In the genomic region with DNA sequence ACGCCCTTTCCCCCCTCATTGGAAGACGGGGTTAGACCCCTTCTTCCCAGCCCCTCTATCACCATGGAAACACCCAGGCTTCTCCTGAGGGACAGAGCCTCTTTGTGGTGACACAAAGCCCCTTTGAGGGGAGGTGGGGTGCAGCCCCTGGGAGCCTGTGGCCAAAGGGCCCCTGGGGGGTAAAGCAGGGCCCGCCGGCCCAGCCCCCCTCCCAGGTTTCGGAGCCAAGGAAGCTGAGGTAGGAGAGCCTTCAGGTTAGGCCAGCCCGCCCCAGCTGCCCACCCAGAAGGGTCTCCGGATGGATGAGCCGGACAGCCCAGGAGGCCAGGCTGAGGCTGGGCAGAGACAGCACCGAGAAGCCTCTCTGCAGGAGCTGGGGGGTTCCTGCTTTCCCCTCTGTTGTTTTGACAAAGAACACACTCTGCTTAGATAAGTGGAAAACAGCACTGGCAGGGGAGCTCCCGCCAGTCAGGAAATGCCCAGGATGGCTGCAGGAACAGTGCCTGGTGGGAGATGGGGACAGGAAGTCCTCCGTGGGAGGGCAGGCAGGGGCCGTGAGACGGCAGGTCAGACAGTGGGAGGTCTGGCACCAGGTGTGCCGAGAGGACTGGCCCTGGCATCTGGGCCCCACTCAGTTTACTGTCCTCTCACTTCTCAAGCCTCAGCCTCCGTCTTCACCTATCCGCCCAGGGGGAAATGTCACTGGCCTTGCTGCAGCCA, we compare ENCODE assay signal across 1 cellular context.
TF ChIP-seq lines count a peak whose summit lies in the region.

No MANE protein-coding gene starts in this region.

TF ChIP-seq in H1, 55 proteins besides CTCF, POLR2A, EP300 and RAD21:
- no peak for TF ChIP-seq CBX5 (IDR thresholded peaks at IDR 0.05; ENCODE audit: low read depth, low read length)
- no peak for TF ChIP-seq FOSL1 (IDR thresholded peaks at IDR 0.05; ENCODE audit: insufficient read depth, low read depth, low read length)
- TF ChIP-seq KDM1A (IDR thresholded peaks at IDR 0.05; ENCODE audit: borderline replicate concordance, low read length): no peak
- TF ChIP-seq EGR1 (IDR thresholded peaks at IDR 0.05; ENCODE audit: borderline replicate concordance, low read depth, low read length): no peak
- no peak for TF ChIP-seq CTBP2 (IDR thresholded peaks at IDR 0.05; ENCODE audit: borderline replicate concordance, insufficient read depth, insufficient read length, low read length)
- TF ChIP-seq SAP30 (IDR thresholded peaks at IDR 0.05; ENCODE audit: insufficient read depth, insufficient replicate concordance, low read length): no peak
- TF ChIP-seq TAF1 (IDR thresholded peaks at IDR 0.05; ENCODE audit: low read depth, low read length): no peak
- TF ChIP-seq, protein P1, sequence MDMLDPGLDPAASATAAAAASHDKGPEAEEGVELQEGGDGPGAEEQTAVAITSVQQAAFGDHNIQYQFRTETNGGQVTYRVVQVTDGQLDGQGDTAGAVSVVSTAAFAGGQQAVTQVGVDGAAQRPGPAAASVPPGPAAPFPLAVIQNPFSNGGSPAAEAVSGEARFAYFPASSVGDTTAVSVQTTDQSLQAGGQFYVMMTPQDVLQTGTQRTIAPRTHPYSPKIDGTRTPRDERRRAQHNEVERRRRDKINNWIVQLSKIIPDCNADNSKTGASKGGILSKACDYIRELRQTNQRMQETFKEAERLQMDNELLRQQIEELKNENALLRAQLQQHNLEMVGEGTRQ (IDR thresholded peaks at IDR 0.05; ENCODE audit: low read length): no peak
- no peak for TF ChIP-seq TCF12 (IDR thresholded peaks at IDR 0.05; ENCODE audit: low read depth, low read length)
- TF ChIP-seq, protein P2, sequence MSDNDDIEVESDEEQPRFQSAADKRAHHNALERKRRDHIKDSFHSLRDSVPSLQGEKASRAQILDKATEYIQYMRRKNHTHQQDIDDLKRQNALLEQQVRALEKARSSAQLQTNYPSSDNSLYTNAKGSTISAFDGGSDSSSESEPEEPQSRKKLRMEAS (IDR thresholded peaks at IDR 0.05): no peak
- TF ChIP-seq SP4 (IDR thresholded peaks at IDR 0.05; ENCODE audit: low read length): no peak
- TF ChIP-seq E2F6 (IDR thresholded peaks at IDR 0.05): no peak
- TF ChIP-seq, protein P3, sequence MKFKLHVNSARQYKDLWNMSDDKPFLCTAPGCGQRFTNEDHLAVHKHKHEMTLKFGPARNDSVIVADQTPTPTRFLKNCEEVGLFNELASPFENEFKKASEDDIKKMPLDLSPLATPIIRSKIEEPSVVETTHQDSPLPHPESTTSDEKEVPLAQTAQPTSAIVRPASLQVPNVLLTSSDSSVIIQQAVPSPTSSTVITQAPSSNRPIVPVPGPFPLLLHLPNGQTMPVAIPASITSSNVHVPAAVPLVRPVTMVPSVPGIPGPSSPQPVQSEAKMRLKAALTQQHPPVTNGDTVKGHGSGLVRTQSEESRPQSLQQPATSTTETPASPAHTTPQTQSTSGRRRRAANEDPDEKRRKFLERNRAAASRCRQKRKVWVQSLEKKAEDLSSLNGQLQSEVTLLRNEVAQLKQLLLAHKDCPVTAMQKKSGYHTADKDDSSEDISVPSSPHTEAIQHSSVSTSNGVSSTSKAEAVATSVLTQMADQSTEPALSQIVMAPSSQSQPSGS (IDR thresholded peaks at IDR 0.05; ENCODE audit: low read length): no peak
- no peak for TF ChIP-seq HDAC6 (IDR thresholded peaks at IDR 0.05; ENCODE audit: low read depth, low read length)
- TF ChIP-seq, protein P4, sequence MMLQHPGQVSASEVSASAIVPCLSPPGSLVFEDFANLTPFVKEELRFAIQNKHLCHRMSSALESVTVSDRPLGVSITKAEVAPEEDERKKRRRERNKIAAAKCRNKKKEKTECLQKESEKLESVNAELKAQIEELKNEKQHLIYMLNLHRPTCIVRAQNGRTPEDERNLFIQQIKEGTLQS (IDR thresholded peaks at IDR 0.05; ENCODE audit: insufficient read depth, low read depth, low read length): no peak
- no peak for TF ChIP-seq ASH2L (IDR thresholded peaks at IDR 0.05; ENCODE audit: low read length)
- TF ChIP-seq HDAC2 (IDR thresholded peaks at IDR 0.05; ENCODE audit: borderline replicate concordance in 1 of 2, low read depth in 2 of 2, low read length in 2 of 2): no peak
- TF ChIP-seq CHD1 (IDR thresholded peaks at IDR 0.05; ENCODE audit: low read depth, low read length): no peak
- TF ChIP-seq, protein P5, sequence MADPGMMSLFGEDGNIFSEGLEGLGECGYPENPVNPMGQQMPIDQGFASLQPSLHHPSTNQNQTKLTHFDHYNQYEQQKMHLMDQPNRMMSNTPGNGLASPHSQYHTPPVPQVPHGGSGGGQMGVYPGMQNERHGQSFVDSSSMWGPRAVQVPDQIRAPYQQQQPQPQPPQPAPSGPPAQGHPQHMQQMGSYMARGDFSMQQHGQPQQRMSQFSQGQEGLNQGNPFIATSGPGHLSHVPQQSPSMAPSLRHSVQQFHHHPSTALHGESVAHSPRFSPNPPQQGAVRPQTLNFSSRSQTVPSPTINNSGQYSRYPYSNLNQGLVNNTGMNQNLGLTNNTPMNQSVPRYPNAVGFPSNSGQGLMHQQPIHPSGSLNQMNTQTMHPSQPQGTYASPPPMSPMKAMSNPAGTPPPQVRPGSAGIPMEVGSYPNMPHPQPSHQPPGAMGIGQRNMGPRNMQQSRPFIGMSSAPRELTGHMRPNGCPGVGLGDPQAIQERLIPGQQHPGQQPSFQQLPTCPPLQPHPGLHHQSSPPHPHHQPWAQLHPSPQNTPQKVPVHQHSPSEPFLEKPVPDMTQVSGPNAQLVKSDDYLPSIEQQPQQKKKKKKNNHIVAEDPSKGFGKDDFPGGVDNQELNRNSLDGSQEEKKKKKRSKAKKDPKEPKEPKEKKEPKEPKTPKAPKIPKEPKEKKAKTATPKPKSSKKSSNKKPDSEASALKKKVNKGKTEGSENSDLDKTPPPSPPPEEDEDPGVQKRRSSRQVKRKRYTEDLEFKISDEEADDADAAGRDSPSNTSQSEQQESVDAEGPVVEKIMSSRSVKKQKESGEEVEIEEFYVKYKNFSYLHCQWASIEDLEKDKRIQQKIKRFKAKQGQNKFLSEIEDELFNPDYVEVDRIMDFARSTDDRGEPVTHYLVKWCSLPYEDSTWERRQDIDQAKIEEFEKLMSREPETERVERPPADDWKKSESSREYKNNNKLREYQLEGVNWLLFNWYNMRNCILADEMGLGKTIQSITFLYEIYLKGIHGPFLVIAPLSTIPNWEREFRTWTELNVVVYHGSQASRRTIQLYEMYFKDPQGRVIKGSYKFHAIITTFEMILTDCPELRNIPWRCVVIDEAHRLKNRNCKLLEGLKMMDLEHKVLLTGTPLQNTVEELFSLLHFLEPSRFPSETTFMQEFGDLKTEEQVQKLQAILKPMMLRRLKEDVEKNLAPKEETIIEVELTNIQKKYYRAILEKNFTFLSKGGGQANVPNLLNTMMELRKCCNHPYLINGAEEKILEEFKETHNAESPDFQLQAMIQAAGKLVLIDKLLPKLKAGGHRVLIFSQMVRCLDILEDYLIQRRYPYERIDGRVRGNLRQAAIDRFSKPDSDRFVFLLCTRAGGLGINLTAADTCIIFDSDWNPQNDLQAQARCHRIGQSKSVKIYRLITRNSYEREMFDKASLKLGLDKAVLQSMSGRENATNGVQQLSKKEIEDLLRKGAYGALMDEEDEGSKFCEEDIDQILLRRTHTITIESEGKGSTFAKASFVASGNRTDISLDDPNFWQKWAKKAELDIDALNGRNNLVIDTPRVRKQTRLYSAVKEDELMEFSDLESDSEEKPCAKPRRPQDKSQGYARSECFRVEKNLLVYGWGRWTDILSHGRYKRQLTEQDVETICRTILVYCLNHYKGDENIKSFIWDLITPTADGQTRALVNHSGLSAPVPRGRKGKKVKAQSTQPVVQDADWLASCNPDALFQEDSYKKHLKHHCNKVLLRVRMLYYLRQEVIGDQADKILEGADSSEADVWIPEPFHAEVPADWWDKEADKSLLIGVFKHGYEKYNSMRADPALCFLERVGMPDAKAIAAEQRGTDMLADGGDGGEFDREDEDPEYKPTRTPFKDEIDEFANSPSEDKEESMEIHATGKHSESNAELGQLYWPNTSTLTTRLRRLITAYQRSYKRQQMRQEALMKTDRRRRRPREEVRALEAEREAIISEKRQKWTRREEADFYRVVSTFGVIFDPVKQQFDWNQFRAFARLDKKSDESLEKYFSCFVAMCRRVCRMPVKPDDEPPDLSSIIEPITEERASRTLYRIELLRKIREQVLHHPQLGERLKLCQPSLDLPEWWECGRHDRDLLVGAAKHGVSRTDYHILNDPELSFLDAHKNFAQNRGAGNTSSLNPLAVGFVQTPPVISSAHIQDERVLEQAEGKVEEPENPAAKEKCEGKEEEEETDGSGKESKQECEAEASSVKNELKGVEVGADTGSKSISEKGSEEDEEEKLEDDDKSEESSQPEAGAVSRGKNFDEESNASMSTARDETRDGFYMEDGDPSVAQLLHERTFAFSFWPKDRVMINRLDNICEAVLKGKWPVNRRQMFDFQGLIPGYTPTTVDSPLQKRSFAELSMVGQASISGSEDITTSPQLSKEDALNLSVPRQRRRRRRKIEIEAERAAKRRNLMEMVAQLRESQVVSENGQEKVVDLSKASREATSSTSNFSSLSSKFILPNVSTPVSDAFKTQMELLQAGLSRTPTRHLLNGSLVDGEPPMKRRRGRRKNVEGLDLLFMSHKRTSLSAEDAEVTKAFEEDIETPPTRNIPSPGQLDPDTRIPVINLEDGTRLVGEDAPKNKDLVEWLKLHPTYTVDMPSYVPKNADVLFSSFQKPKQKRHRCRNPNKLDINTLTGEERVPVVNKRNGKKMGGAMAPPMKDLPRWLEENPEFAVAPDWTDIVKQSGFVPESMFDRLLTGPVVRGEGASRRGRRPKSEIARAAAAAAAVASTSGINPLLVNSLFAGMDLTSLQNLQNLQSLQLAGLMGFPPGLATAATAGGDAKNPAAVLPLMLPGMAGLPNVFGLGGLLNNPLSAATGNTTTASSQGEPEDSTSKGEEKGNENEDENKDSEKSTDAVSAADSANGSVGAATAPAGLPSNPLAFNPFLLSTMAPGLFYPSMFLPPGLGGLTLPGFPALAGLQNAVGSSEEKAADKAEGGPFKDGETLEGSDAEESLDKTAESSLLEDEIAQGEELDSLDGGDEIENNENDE (IDR thresholded peaks at IDR 0.05; ENCODE audit: insufficient replicate concordance, low read length): no peak
- no peak for TF ChIP-seq TAF7 (optimal IDR thresholded peaks at IDR 0.05; ENCODE audit: borderline replicate concordance, low read depth, low read length)
